In the genomic region with DNA sequence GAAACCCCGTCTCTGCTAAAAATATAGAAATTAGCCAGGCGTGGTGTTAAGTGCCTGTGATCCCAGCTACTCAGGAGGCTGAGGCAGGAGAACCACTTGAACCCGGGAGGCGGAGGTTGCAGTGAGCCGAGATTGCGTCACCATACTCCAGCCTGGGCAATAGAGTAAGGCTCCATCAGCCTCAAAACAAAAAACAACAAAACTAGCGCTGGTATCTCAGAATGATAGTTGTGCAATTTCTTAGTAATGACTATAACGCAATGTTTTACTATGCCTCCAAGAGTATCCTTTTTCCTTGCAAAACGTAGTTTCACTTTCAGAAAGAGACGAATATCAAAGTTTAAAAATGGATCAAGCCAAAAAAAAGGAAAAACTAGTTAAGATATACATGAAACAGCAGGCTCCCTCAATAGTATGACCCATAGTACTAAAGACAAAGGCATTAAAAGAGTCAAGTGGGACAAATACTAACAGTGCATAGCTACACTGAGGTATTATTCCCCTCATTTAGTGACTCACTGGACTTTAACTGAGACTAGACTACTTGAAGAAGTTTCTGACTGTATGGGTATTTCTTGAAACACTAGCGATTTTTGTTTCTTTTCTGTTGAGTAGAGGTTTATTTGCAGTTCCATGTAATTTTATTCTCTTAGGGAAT, we compare ENCODE assay signal across 8 cellular contexts. TPM values are rescaled to one million over a fixed set of nuclear protein-coding genes. Genes with fewer than 3 reads are reported as not detected.
DNase-seq lines count a peak whose midpoint lies in the region.

No MANE protein-coding gene starts in this region.

- H3K4me1 Mint-ChIP-seq in activated naive CD8-positive, alpha-beta T cell (ENCODE audit: low read depth), result peaks cover 66% of the 10 kb centered on the region

- H3K4me3 ChIP-seq in subcutaneous abdominal adipose tissue (ENCODE audit: low read depth in 1 of 5, low read length in 5 of 5), result peak overlapping the region; percentile 58 to 80 (median 77)

- no peaks in the 10 kb centered on the region for H3K27me3 ChIP-seq in subcutaneous abdominal adipose tissue (ENCODE audit: control insufficient read depth in 5 of 5, insufficient read depth in 4 of 5, low read length in 5 of 5)

- H3K36me3 Mint-ChIP-seq in activated naive CD8-positive, alpha-beta T cell, result peaks cover 5% of the 10 kb centered on the region

- peak overlapping the region; percentile 90 for H3K27ac ChIP-seq in subcutaneous abdominal adipose tissue (ENCODE audit: low read depth, low read length)

- peaks cover 0 to 24% (median 22%) of the 10 kb centered on the region in 5 donors for H3K4me1 ChIP-seq in subcutaneous abdominal adipose tissue (ENCODE audit: control insufficient read depth in 5 of 5, insufficient read depth in 5 of 5, low read length in 5 of 5)

- H3K9me3 ChIP-seq in subcutaneous abdominal adipose tissue (ENCODE audit: control insufficient read depth in 5 of 5, low read length in 5 of 5), result no peaks in the 10 kb centered on the region

- peak overlapping the region; percentile 94 for H3K27ac Mint-ChIP-seq in activated naive CD8-positive, alpha-beta T cell

- no peaks in the 10 kb centered on the region for H3K36me3 ChIP-seq in subcutaneous abdominal adipose tissue (ENCODE audit: control insufficient read depth in 5 of 5, insufficient read depth in 5 of 5, low read length in 5 of 5)

- peak overlapping the region; percentile 56 to 95 (median 72) for H3K9ac ChIP-seq in subcutaneous abdominal adipose tissue (ENCODE audit: low read length in 5 of 5)

- peak; percentile 18 for DNase-seq in LHCN-M2 (ENCODE audit: low read depth)
- DNase-seq in hepatic stellate cell (ENCODE audit: low spot score), result peak; percentile 34
- no peak for DNase-seq in DMS 273 (lab: John Stamatoyannopoulos, UW; ENCODE audit: unreplicated experiment)
- no peak for DNase-seq in NCI-H526 (lab: John Stamatoyannopoulos, UW)
- DNase-seq in RPMI8226, result no peak
- no peak for DNase-seq in NCI-H446 (lab: John Stamatoyannopoulos, UW)

- peak overlapping the region; percentile 82 for H3K4me3 Mint-ChIP-seq in activated naive CD8-positive, alpha-beta T cell

- no peaks in the 10 kb centered on the region for H3K9me3 Mint-ChIP-seq in activated naive CD8-positive, alpha-beta T cell (ENCODE audit: low read depth)

- H3K27me3 Mint-ChIP-seq in activated naive CD8-positive, alpha-beta T cell, result no peaks in the 10 kb centered on the region

RNA-seq across cellular contexts. Expression of a gene that starts 10.5 kb away (rescaled TPM):
- 141 and 144 TPM in 2 replicates for total RNA-seq in LHCN-M2 (2014; rRNA removed)
- polyA plus RNA-seq in LHCN-M2 (2012), result 128 TPM

Comparison
In these comparisons a context has a peak if more than half of its experiments do, and no peak if none do; other contexts are left out.
1. DNase-seq: peak in LHCN-M2 (single experiment) and hepatic stellate cell (single experiment); none in DMS 273 (single experiment), NCI-H526 (0 of 2), RPMI8226 (single experiment) and NCI-H446 (0 of 2).